In genomic region chr6:128739112-128739511, GRCh38 we compare ENCODE assay signal across 24 cellular contexts.
"Had no signal": no experiment of that assay in that cellular context is flagged by ENCODE, and none has a peak within 500 bp of the region (broad histone marks: within the 10 kb centered on the region; RNA-seq: fewer than 3 reads in every experiment).

No MANE protein-coding gene starts in this region.

- H3K4me3 ChIP-seq: adrenal gland, ascending aorta, colonic mucosa, dorsolateral prefrontal cortex, lower lobe of right lung, neural progenitor cell, sigmoid colon, transverse colon, uterus had no signal

- H3K27me3 ChIP-seq: adrenal gland, ascending aorta, colonic mucosa, dorsolateral prefrontal cortex, neural progenitor cell, sigmoid colon, transverse colon, uterus had no signal

- H3K27ac ChIP-seq: adrenal gland, ascending aorta, colonic mucosa, dorsolateral prefrontal cortex, lower lobe of right lung, neural progenitor cell, sigmoid colon, uterus, WERI-Rb-1 had no signal

- DNase-seq: activated CD4-positive, alpha-beta T cell treated with anti-CD3 and anti-CD28 coated beads, Interleukin-2, amount 50 U/mL, for 1 hour; activated CD4-positive, CD25-positive, alpha-beta regulatory T cell treated with anti-CD3 and anti-CD28 coated beads, Interleukin-2, amount 50 U/mL, for 72 hours; activated CD8-positive, alpha-beta T cell treated with anti-CD3 and anti-CD28 coated beads, Interleukin-2, amount 10 ng/mL, durations not matched to agents 7 days and 5 days; activated gamma-delta T cell treated with Interleukin-2 at 50 U/mL for 16 hours; adrenal gland; colonic mucosa; dorsolateral prefrontal cortex; effector memory CD8-positive, alpha-beta T cell; kidney; lower lobe of right lung; naive thymus-derived CD4-positive, alpha-beta T cell; posterior cingulate gyrus; sigmoid colon; stimulated activated CD4-positive, alpha-beta T cell treated with anti-CD3 and anti-CD28 coated beads, Interleukin-2, amount 100 ng/mL, for 48 hours; stimulated activated CD8-positive, alpha-beta memory T cell treated with anti-CD3 and anti-CD28 coated beads, Interleukin-4, amount 100 ng/mL, for 48 hours; stimulated activated naive B cell treated with anti-CD40 and anti-IgM and Interleukin-4, amounts not matched to agents 10 μg/mL and 1 μg/mL and 100 μg/mL, for 72 hours; transverse colon; uterus; WERI-Rb-1 had no signal

- H3K9me3 ChIP-seq: adrenal gland, ascending aorta, colonic mucosa, lower lobe of right lung, sigmoid colon, transverse colon, uterus had no signal

- H3K4me2 ChIP-seq: neural progenitor cell had no signal

- H3K9ac ChIP-seq: neural progenitor cell had no signal

- H3K4me1 ChIP-seq: adrenal gland, ascending aorta, colonic mucosa, lower lobe of right lung, sigmoid colon, uterus had no signal

- ATAC-seq: activated CD8-positive, alpha-beta T cell treated with anti-CD3 and anti-CD28 coated beads, Interleukin-2, amount 10 ng/mL, durations not matched to agents 7 days and 5 days; effector memory CD8-positive, alpha-beta T cell; left lobe of liver; lower lobe of right lung; naive thymus-derived CD4-positive, alpha-beta T cell had no signal

- FAIRE-seq: endothelial cell of umbilical vein, kidney, TTC549 had no signal

- H3K36me3 ChIP-seq: adrenal gland, ascending aorta, colonic mucosa, lower lobe of right lung, neural progenitor cell, sigmoid colon, transverse colon, uterus, WERI-Rb-1 had no signal

- H2AFZ ChIP-seq: neural progenitor cell had no signal
